ENCODE assay signal across 37 cellular contexts in the genomic region with DNA sequence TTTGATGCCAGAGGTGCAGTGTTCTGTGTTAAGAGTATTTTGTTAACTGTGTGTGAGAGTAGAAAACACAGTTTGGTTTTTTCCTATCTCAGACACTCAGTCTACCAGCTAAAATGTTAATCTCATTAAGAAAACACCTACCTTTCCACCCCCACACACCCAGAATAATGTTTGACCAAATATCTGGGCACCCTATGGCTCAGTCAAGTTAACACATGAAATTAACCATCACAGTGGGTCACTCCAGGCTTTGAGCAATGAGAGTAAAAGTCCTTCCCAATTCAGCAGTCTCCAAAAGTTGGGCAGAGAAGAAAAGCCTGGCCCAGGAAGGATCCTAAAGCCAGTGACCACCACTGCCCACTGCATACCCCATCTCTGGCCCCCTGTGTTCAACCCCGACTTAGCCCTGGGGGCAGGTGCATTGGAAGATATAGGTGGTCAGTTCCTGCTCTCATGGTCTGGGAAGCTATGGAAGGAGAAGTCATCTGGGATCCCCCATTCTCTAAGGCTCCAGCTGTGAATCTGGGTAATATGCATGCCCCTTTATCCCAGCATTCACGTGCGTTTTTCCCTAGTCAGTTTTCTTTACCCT. TPM values are rescaled to one million over a fixed set of nuclear protein-coding genes. Genes with fewer than 3 reads are reported as not detected.
"Had no signal": no experiment of that assay in that cellular context is flagged by ENCODE, and none has a peak within 500 bp of the region (broad histone marks: within the 10 kb centered on the region; RNA-seq: fewer than 3 reads in every experiment).

No MANE protein-coding gene starts in this region.

- DNase-seq: activated CD4-positive, alpha-beta memory T cell treated with anti-CD3 and anti-CD28 coated beads, Interleukin-2, amount 10 ng/mL, durations not matched to agents 7 days and 5 days; activated CD4-positive, alpha-beta T cell treated with anti-CD3 and anti-CD28 coated beads for 1 hour; activated CD4-positive, alpha-beta T cell treated with anti-CD3 and anti-CD28 coated beads for 48 hours; activated CD4-positive, CD25-positive, alpha-beta regulatory T cell; activated CD8-positive, alpha-beta memory T cell treated with anti-CD3 and anti-CD28 coated beads for 24 hours; activated gamma-delta T cell; activated naive CD4-positive, alpha-beta T cell treated with Interleukin-2 at 50 U/mL for 16 hours; activated naive CD8-positive, alpha-beta T cell treated with anti-CD3 and anti-CD28 coated beads, Interleukin-2, amount 10 ng/mL, durations not matched to agents 7 days and 5 days; activated T-cell treated with anti-CD3 and anti-CD28 coated beads, Interleukin-2, amount 50 U/mL, for 24 hours; amygdala; Kasumi-1; KG1; MG63; NCI-H1048; NCI-H1105 treated with DMSO at 0.1 percent for 48 hours; NCI-H1436; NCI-H1694 treated with DMSO at 0.1 percent for 48 hours; NCI-H2029; NCI-H345; NCI-H526; NCI-H748 treated with DMSO at 0.1 percent for 48 hours; NK-92 treated with Interleukin-12 subunit alpha and Interleukin-12 subunit beta, amount 100 ng/mL, for 24 hours; PC-9; SIG-M5; T-cell; T-helper 2 cell; T-helper 9 cell had no signal

- H3K4me1 Mint-ChIP-seq: activated CD4-positive, alpha-beta memory T cell treated with anti-CD3 and anti-CD28 coated beads, Interleukin-2, amount 10 ng/mL, durations not matched to agents 7 days and 5 days; activated CD8-positive, alpha-beta memory T cell treated with anti-CD3 and anti-CD28 coated beads, Interleukin-2, amount 10 ng/mL, durations not matched to agents 7 days and 5 days; activated naive CD4-positive, alpha-beta T cell treated with anti-CD3 and anti-CD28 coated beads, Interleukin-2, amount 50 U/mL, for 24 hours; activated naive CD8-positive, alpha-beta T cell treated with anti-CD3 and anti-CD28 coated beads, Interleukin-2, amount 10 ng/mL, durations not matched to agents 7 days and 5 days; T-cell had no signal

- H3K4me3 Mint-ChIP-seq: activated CD4-positive, alpha-beta memory T cell treated with anti-CD3 and anti-CD28 coated beads, Interleukin-2, amount 10 ng/mL, durations not matched to agents 7 days and 5 days; activated CD8-positive, alpha-beta memory T cell treated with anti-CD3 and anti-CD28 coated beads, Interleukin-2, amount 10 ng/mL, durations not matched to agents 7 days and 5 days; activated naive CD4-positive, alpha-beta T cell treated with anti-CD3 and anti-CD28 coated beads, Interleukin-2, amount 50 U/mL, for 24 hours; activated naive CD8-positive, alpha-beta T cell treated with anti-CD3 and anti-CD28 coated beads, Interleukin-2, amount 10 ng/mL, durations not matched to agents 7 days and 5 days; activated T-cell treated with anti-CD3 and anti-CD28 coated beads, Interleukin-2, amount 50 U/mL, for 24 hours; T-cell had no signal

- H3K9me3 ChIP-seq: ascending aorta, MG63 had no signal

- H3K4me1 ChIP-seq: ascending aorta had no signal

- H3K27ac ChIP-seq: ascending aorta, cardiac muscle cell, PC-9, RWPE1, VCaP had no signal

- H3K36me3 ChIP-seq: ascending aorta, cardiac muscle cell, MG63 had no signal

- H3K4me3 ChIP-seq: ascending aorta, cardiac muscle cell, MG63, PC-9 had no signal

- H3K36me3 Mint-ChIP-seq: activated CD8-positive, alpha-beta memory T cell treated with anti-CD3 and anti-CD28 coated beads, Interleukin-2, amount 10 ng/mL, durations not matched to agents 7 days and 5 days; activated naive CD4-positive, alpha-beta T cell treated with anti-CD3 and anti-CD28 coated beads, Interleukin-2, amount 50 U/mL, for 24 hours; activated naive CD8-positive, alpha-beta T cell treated with anti-CD3 and anti-CD28 coated beads, Interleukin-2, amount 10 ng/mL, durations not matched to agents 7 days and 5 days; T-cell had no signal

- ATAC-seq: activated CD8-positive, alpha-beta memory T cell treated with anti-CD3 and anti-CD28 coated beads, Interleukin-2, amount 10 ng/mL, durations not matched to agents 7 days and 5 days; Right ventricle myocardium inferior; SK-N-SH treated with all-trans-retinoic acid at 6 μM for 48 hours; T-cell had no signal

- H3K27ac Mint-ChIP-seq: activated CD4-positive, alpha-beta memory T cell treated with anti-CD3 and anti-CD28 coated beads, Interleukin-2, amount 10 ng/mL, durations not matched to agents 7 days and 5 days; activated CD8-positive, alpha-beta memory T cell treated with anti-CD3 and anti-CD28 coated beads, Interleukin-2, amount 10 ng/mL, durations not matched to agents 7 days and 5 days; activated naive CD8-positive, alpha-beta T cell treated with anti-CD3 and anti-CD28 coated beads, Interleukin-2, amount 10 ng/mL, durations not matched to agents 7 days and 5 days; activated T-cell treated with anti-CD3 and anti-CD28 coated beads, Interleukin-2, amount 50 U/mL, for 24 hours; activated T-helper 2 cell treated with anti-CD3 and anti-CD28 coated beads, Interferon-gamma antibody, Interleukin-2, Interleukin-4, amounts not matched to agents 10 μg/mL and 5 μg/mL and 100 μg/mL, durations not matched to agents 14 hours and 24 hours and 36 hours; T-cell had no signal

RNA-seq across cellular contexts. Expression of a gene that starts 50.2 kb away (rescaled TPM):
- total RNA-seq: activated CD8-positive, alpha-beta memory T cell treated with anti-CD3 and anti-CD28 coated beads, Interleukin-2, amount 10 ng/mL, durations not matched to agents 7 days and 5 days; PC-9; SK-MEL-5 had no signal
